In the genomic region with DNA sequence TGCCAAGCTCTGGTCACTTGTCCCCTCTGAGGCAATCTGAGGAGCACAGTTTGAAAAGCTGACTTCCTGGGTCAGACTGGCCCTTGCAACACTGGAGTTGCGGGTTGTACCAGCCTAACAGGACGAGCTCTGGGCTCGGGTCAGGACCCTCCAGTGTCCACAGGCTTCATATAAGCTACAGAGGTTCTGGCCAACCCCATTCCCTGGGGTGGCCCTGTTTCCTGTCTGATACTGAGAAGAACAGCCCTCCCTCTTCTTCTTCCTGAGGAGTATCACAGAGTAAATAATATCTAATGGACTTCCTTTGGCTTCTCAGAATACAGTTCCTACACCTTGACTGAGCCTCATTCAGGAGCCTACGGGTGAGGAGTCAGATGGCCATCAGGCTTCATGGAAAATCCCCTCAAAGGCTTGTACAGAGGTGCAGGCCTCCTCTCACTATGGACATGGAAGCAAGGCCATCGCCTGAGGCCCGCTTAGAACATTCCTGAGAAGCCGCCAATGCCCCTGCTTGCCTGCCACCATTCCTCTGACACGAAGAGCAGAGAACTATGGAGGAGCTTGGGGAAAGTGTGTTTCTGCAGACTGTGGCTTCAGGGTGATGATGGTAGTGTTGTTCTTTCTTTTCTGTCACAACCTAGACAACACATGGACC, we compare ENCODE assay signal across 23 cellular contexts. TPM values are rescaled to one million over a fixed set of nuclear protein-coding genes. Genes with fewer than 3 reads are reported as not detected.
"Had no signal": no experiment of that assay in that cellular context is flagged by ENCODE, and none has a peak within 500 bp of the region (broad histone marks: within the 10 kb centered on the region; RNA-seq: fewer than 3 reads in every experiment).

No MANE protein-coding gene starts in this region.

- DNase-seq: activated CD4-positive, alpha-beta T cell treated with anti-CD3 and anti-CD28 coated beads for 48 hours; activated CD4-positive, alpha-beta T cell treated with anti-CD3 and anti-CD28 coated beads, Interleukin-2, amount 50 U/mL, for 4 hours; activated CD4-positive, CD25-positive, alpha-beta regulatory T cell treated with anti-CD3 and anti-CD28 coated beads, Interleukin-2, amount 50 U/mL, for 72 hours; activated CD8-positive, alpha-beta memory T cell treated with anti-CD3 and anti-CD28 coated beads for 24 hours; activated effector memory CD4-positive, alpha-beta T cell treated with anti-CD3 and anti-CD28 coated beads, Interleukin-2, amount 50 U/mL, for 16 hours; activated naive CD4-positive, alpha-beta T cell treated with Interleukin-2 at 50 U/mL for 16 hours; activated naive CD8-positive, alpha-beta T cell treated with anti-CD3 and anti-CD28 coated beads, Interleukin-2, amount 50 U/mL, for 24 hours; activated T-cell treated with anti-CD3 and anti-CD28 coated beads, Interleukin-2, amount 50 U/mL, for 4 hours; amniotic stem cell; Karpas-422; NCI-H1105 treated with DMSO at 0.1 percent for 48 hours; NCI-H1436 treated with DMSO at 0.1 percent for 48 hours; NCI-H187; NCI-H2081; NCI-H510A treated with DMSO at 0.1 percent for 48 hours; SIG-M5; T-helper 17 cell; T-helper 9 cell had no signal

- ATAC-seq: activated naive CD4-positive, alpha-beta T cell treated with anti-CD3 and anti-CD28 coated beads, Interleukin-2, amount 50 U/mL, for 72 hours; activated naive CD8-positive, alpha-beta T cell treated with anti-CD3 and anti-CD28 coated beads, Interleukin-2, amount 50 U/mL, for 24 hours; activated T-cell treated with anti-CD3 and anti-CD28 coated beads, Interleukin-2, amount 50 U/mL, for 4 hours; K562; T-helper 17 cell; WTC11 had no signal

- H3K4me3 ChIP-seq: K562 had no signal

- FAIRE-seq: astrocyte, K562, RCC 7860 had no signal

RNA-seq across cellular contexts. Expression of gene ANO2, which starts 28.5 kb away (rescaled TPM):
- total RNA-seq: activated naive CD4-positive, alpha-beta T cell treated with anti-CD3 and anti-CD28 coated beads, Interleukin-2, amount 50 U/mL, for 72 hours; activated T-cell treated with anti-CD3 and anti-CD28 coated beads, Interleukin-2, amount 50 U/mL, for 4 hours had no signal
- polyA plus RNA-seq: K562 had no signal
